In the genomic region with DNA sequence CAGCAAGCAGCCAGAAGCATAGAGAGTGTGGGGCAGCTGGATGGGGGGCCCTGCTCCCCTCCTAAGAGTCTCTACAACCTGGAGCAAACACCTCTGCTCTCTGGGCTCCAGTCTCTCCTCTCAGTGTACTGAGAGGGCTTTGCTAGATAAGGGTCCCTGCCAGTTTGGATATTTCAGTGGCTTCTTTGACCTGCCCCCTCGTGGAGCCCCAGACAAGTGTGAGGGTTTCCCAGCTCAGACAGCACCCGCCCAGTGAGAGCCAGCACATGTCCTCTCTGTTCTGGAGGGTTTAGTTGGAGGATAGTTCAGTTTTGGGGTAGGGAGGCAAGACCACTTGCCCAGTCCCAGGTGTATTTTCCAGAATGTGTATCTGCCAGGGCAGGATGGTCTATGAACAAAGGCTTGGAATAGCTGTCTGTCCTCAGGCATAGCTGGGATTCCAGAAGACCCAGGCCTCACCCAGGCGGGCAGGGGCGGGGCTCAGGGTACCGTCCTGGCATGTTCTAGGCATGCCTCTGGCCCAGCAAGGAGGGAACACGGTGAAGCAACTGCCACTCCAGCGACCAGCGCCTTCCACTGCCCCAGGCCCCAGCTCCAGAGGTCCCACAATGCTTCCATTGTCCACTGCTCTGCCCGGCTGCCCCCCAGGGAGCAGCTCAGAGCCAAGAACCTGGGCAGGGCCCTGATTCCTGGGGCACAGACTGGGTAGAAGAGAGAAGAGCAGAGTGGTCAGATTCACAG, we compare ENCODE assay signal across 12 cellular contexts. TPM values are rescaled to one million over a fixed set of nuclear protein-coding genes. Genes with fewer than 3 reads are reported as not detected.
DNase-seq lines count a peak whose midpoint lies in the region; ATAC-seq and TF ChIP-seq lines count a peak whose summit lies in the region.
"Had no signal": no experiment of that assay in that cellular context is flagged by ENCODE, and none has a peak within 500 bp of the region (broad histone marks: within the 10 kb centered on the region; RNA-seq: fewer than 3 reads in every experiment).

No MANE protein-coding gene starts in this region.

- peak overlapping the region; percentile 59 to 76 for H3K27ac Mint-ChIP-seq in stimulated activated naive CD8-positive, alpha-beta T cell treated with anti-CD3 and anti-CD28 coated beads, Interleukin-15, amount 100 ng/mL, for 72 hours
- peak overlapping the region; percentile 82 for H3K27ac Mint-ChIP-seq in endodermal cell
- H3K27ac Mint-ChIP-seq in naive thymus-derived CD8-positive, alpha-beta T cell: peak overlapping the region in 7 of 10 donors; percentile 39 to 79 (median 61)

- H3K4me3 Mint-ChIP-seq in stimulated activated naive CD8-positive, alpha-beta T cell treated with anti-CD3 and anti-CD28 coated beads, Interleukin-15, amount 100 ng/mL, for 72 hours: no peak overlapping the region
- H3K4me3 Mint-ChIP-seq in endodermal cell: no peak overlapping the region
- H3K4me3 Mint-ChIP-seq in naive thymus-derived CD8-positive, alpha-beta T cell: no peak overlapping the region
- H3K4me3 Mint-ChIP-seq: T-helper 1 cell treated with Interleukin-12 subunit alpha and Interleukin-12 subunit beta and Interleukin-4 antibody, amounts not matched to agents 30 μg/mL and 1 μg/mL, for 36 hours had no signal

- no peak overlapping the region for H3K9ac ChIP-seq in endodermal cell (ENCODE audit: extremely low read depth, low read length, poor library complexity, severe bottlenecking)

- DNase-seq in stimulated activated naive CD8-positive, alpha-beta T cell treated with anti-CD3 and anti-CD28 coated beads, Interleukin-15, amount 100 ng/mL, for 72 hours: no peak
- no peak for DNase-seq in stimulated activated naive CD8-positive, alpha-beta T cell treated with anti-CD3 and anti-CD28 coated beads, Interleukin-15, Interleukin-2, amounts not matched to agents 100 U/mL and 50 U/mL, for 24 hours
- DNase-seq in endodermal cell: peak; percentile 70
- DNase-seq in naive thymus-derived CD8-positive, alpha-beta T cell: no peak
- DNase-seq in NOMO-1 (lab: John Stamatoyannopoulos, UW; ENCODE audit: unreplicated experiment in 2 of 2): no peak
- DNase-seq in OCI-M1 (lab: John Stamatoyannopoulos, UW): no peak
- DNase-seq: NCI-H187; stimulated activated CD4-positive, alpha-beta T cell treated with anti-CD3 and anti-CD28 coated beads, Interleukin-15, amount 100 ng/mL, for 24 hours had no signal

- H3K9me3 ChIP-seq in endodermal cell (ENCODE audit: control insufficient read depth, low read length): no peaks in the 10 kb centered on the region

- peaks cover 28% of the 10 kb centered on the region for H3K4me1 Mint-ChIP-seq in stimulated activated naive CD8-positive, alpha-beta T cell treated with anti-CD3 and anti-CD28 coated beads, Interleukin-15, amount 100 ng/mL, for 72 hours
- peaks cover 41% of the 10 kb centered on the region for H3K4me1 Mint-ChIP-seq in endodermal cell
- H3K4me1 Mint-ChIP-seq in naive thymus-derived CD8-positive, alpha-beta T cell: peaks cover 6 to 32% (median 15%) of the 10 kb centered on the region in 4 donors

- WGBS in endodermal cell (ENCODE audit: insufficient coverage in 1 of 2, insufficient read length in 1 of 2), 2 experiments: 74 to 84% methylated on average over 5 to 9 of the region's 9 CpGs

- no peaks in the 10 kb centered on the region for H3K36me3 Mint-ChIP-seq in endodermal cell (ENCODE audit: low read depth)
- H3K36me3 Mint-ChIP-seq in naive thymus-derived CD8-positive, alpha-beta T cell: no peaks in the 10 kb centered on the region
- H3K36me3 Mint-ChIP-seq: activated naive CD4-positive, alpha-beta T cell treated with anti-CD3 and anti-CD28 coated beads, Interleukin-2, amount 50 U/mL, for 72 hours had no signal

- peaks cover 37% of the 10 kb centered on the region for H3K4me1 ChIP-seq in endodermal cell (ENCODE audit: control insufficient read depth, insufficient read depth, low read length)

- H3K4me3 ChIP-seq in endodermal cell (ENCODE audit: low read length): no peak overlapping the region

- no peaks in the 10 kb centered on the region for H3K36me3 ChIP-seq in endodermal cell (ENCODE audit: control insufficient read depth, insufficient read depth, low read length)

- TF ChIP-seq CTCF in endodermal cell (conservative IDR thresholded peaks at IDR 0.05): peak; percentile 14

- POLR2A ChIA-PET in naive thymus-derived CD8-positive, alpha-beta T cell (lab: Charles Lee): interaction anchor here (0.9 to 1.3 kb wide), 2 partner anchors 32 to 55 kb away, joined by 3 read pairs; a partner anchor contains a TSS

- peak overlapping the region; percentile 16 for H3K27ac ChIP-seq in endodermal cell (ENCODE audit: low read depth, low read length)

- no peaks in the 10 kb centered on the region for H3K27me3 ChIP-seq in endodermal cell (ENCODE audit: control insufficient read depth, insufficient read depth, low read length, poor library complexity, severe bottlenecking)

- no peaks in the 10 kb centered on the region for H3K27me3 Mint-ChIP-seq in stimulated activated naive CD8-positive, alpha-beta T cell treated with anti-CD3 and anti-CD28 coated beads, Interleukin-15, amount 100 ng/mL, for 72 hours
- H3K27me3 Mint-ChIP-seq in endodermal cell (ENCODE audit: insufficient read depth): peaks cover 9% of the 10 kb centered on the region
- no peaks in the 10 kb centered on the region for H3K27me3 Mint-ChIP-seq in naive thymus-derived CD8-positive, alpha-beta T cell

- no peak for ATAC-seq in stimulated activated naive CD8-positive, alpha-beta T cell treated with anti-CD3 and anti-CD28 coated beads, Interleukin-15, amount 100 ng/mL, for 72 hours
- ATAC-seq in stimulated activated naive CD8-positive, alpha-beta T cell treated with anti-CD3 and anti-CD28 coated beads, Interleukin-15, Interleukin-2, amounts not matched to agents 100 U/mL and 50 U/mL, for 24 hours: no peak
- ATAC-seq in naive thymus-derived CD8-positive, alpha-beta T cell: no peak
- ATAC-seq in HG02623 (IDR thresholded peaks at IDR 0.05; ENCODE audit: unreplicated experiment) (no peak), HG02884 (IDR thresholded peaks at IDR 0.05; ENCODE audit: unreplicated experiment) (no peak)
- ATAC-seq: activated naive CD4-positive, alpha-beta T cell treated with anti-CD3 and anti-CD28 coated beads, Interleukin-2, amount 50 U/mL, for 72 hours had no signal

- no peaks in the 10 kb centered on the region for H3K9me3 Mint-ChIP-seq in stimulated activated naive CD8-positive, alpha-beta T cell treated with anti-CD3 and anti-CD28 coated beads, Interleukin-15, amount 100 ng/mL, for 72 hours
- no peaks in the 10 kb centered on the region for H3K9me3 Mint-ChIP-seq in endodermal cell
- no peaks in the 10 kb centered on the region for H3K9me3 Mint-ChIP-seq in naive thymus-derived CD8-positive, alpha-beta T cell
- H3K9me3 Mint-ChIP-seq: activated naive CD4-positive, alpha-beta T cell treated with anti-CD3 and anti-CD28 coated beads, Interleukin-2, amount 50 U/mL, for 72 hours; T-helper 1 cell treated with Interleukin-12 subunit alpha and Interleukin-12 subunit beta and Interleukin-4 antibody, amounts not matched to agents 30 μg/mL and 1 μg/mL, for 36 hours had no signal

RNA-seq across cellular contexts. Expression of a gene that starts 7.5 kb away (rescaled TPM):
- 10 to 100 TPM; 33.5 to 36.6 TPM for total RNA-seq in endodermal cell
- polyA plus RNA-seq in endodermal cell (2013, experiment 1 of 2): 28.1 TPM
- 24.7 TPM for polyA plus RNA-seq in endodermal cell (2013, experiment 2 of 2)
- 10 to 100 TPM; 26.3 to 28.5 TPM for total RNA-seq in naive thymus-derived CD8-positive, alpha-beta T cell
- polyA plus RNA-seq in naive thymus-derived CD8-positive, alpha-beta T cell: 1 to 10 TPM; 1.3 to 4.7 (median 1.5) TPM

RNA-seq across cellular contexts. Expression of a gene that starts 49.4 kb away (rescaled TPM):
- 100 to 1,000 TPM; 469 to 541 TPM for total RNA-seq in endodermal cell
- polyA plus RNA-seq in endodermal cell (2013, experiment 1 of 2): 523 TPM
- polyA plus RNA-seq in endodermal cell (2013, experiment 2 of 2): 462 TPM
- 100 to 1,000 TPM; 509 to 544 TPM for total RNA-seq in naive thymus-derived CD8-positive, alpha-beta T cell
- polyA plus RNA-seq in naive thymus-derived CD8-positive, alpha-beta T cell: 100 to 1,000 TPM; 310 to 395 (median 322) TPM

RNA-seq across cellular contexts. Expression of a gene that starts 54.5 kb away (rescaled TPM):
- total RNA-seq in endodermal cell: 10 to 100 TPM; 14.1 to 14.3 TPM
- polyA plus RNA-seq in endodermal cell (2013, experiment 1 of 2): 22.1 TPM
- 23.6 TPM for polyA plus RNA-seq in endodermal cell (2013, experiment 2 of 2)
- total RNA-seq in naive thymus-derived CD8-positive, alpha-beta T cell: 10 to 100 TPM; 19.8 to 21.2 TPM
- 10 to 100 TPM in 2 of 3 donors, 1 to 10 TPM in 1; 8.2 to 16.1 (median 13.9) TPM for polyA plus RNA-seq in naive thymus-derived CD8-positive, alpha-beta T cell

RNA-seq across cellular contexts. Expression of a gene that starts 54.8 kb away (rescaled TPM):
- total RNA-seq in endodermal cell: under 1 TPM; 0.29 to 0.44 TPM
- 1.4 TPM for polyA plus RNA-seq in endodermal cell (2013, experiment 1 of 2)
- 1.1 TPM for polyA plus RNA-seq in endodermal cell (2013, experiment 2 of 2)
- not detected for total RNA-seq in naive thymus-derived CD8-positive, alpha-beta T cell
- polyA plus RNA-seq in naive thymus-derived CD8-positive, alpha-beta T cell: not detected
- total RNA-seq: activated naive CD4-positive, alpha-beta T cell treated with anti-CD3 and anti-CD28 coated beads, Interleukin-2, amount 50 U/mL, for 72 hours had no signal

RNA-seq across cellular contexts. Expression of a gene that starts 54.9 kb away (rescaled TPM):
- 100 to 1,000 TPM in 1 of 2 donors, 10 to 100 TPM in 1; 98.0 to 105 TPM for total RNA-seq in endodermal cell
- polyA plus RNA-seq in endodermal cell (2013, experiment 1 of 2): 122 TPM
- 100 TPM for polyA plus RNA-seq in endodermal cell (2013, experiment 2 of 2)
- 10 to 100 TPM; 38.0 to 40.7 TPM for total RNA-seq in naive thymus-derived CD8-positive, alpha-beta T cell
- 100 to 1,000 TPM; 129 to 172 (median 145) TPM for polyA plus RNA-seq in naive thymus-derived CD8-positive, alpha-beta T cell
